In the genomic region with DNA sequence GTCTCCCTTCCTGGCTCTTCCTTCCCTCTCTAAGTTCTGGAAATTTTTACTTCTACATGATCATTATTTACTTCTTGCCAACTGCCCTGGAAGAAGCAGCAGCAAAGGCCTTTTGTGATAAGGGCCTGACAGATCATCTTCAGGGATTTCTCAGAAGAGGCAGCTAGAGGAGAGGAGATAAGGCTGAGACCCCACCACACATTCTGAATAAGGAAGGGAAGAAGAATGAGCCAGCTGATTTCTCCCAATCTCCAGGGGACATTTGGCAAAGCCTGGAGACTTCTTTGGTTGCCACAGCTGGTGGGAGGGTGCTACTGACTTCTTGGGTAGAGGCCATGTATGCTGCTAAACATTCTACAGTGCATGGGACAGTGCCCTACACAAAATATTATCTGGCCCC, we compare ENCODE assay signal across 1 cellular context.
TF ChIP-seq lines count a peak whose summit lies in the region.

No MANE protein-coding gene starts in this region.

TF ChIP-seq in K562, 482 proteins besides CTCF, POLR2A, EP300 and RAD21 (continued from another document and continues in another):
- TF ChIP-seq, protein P1, sequence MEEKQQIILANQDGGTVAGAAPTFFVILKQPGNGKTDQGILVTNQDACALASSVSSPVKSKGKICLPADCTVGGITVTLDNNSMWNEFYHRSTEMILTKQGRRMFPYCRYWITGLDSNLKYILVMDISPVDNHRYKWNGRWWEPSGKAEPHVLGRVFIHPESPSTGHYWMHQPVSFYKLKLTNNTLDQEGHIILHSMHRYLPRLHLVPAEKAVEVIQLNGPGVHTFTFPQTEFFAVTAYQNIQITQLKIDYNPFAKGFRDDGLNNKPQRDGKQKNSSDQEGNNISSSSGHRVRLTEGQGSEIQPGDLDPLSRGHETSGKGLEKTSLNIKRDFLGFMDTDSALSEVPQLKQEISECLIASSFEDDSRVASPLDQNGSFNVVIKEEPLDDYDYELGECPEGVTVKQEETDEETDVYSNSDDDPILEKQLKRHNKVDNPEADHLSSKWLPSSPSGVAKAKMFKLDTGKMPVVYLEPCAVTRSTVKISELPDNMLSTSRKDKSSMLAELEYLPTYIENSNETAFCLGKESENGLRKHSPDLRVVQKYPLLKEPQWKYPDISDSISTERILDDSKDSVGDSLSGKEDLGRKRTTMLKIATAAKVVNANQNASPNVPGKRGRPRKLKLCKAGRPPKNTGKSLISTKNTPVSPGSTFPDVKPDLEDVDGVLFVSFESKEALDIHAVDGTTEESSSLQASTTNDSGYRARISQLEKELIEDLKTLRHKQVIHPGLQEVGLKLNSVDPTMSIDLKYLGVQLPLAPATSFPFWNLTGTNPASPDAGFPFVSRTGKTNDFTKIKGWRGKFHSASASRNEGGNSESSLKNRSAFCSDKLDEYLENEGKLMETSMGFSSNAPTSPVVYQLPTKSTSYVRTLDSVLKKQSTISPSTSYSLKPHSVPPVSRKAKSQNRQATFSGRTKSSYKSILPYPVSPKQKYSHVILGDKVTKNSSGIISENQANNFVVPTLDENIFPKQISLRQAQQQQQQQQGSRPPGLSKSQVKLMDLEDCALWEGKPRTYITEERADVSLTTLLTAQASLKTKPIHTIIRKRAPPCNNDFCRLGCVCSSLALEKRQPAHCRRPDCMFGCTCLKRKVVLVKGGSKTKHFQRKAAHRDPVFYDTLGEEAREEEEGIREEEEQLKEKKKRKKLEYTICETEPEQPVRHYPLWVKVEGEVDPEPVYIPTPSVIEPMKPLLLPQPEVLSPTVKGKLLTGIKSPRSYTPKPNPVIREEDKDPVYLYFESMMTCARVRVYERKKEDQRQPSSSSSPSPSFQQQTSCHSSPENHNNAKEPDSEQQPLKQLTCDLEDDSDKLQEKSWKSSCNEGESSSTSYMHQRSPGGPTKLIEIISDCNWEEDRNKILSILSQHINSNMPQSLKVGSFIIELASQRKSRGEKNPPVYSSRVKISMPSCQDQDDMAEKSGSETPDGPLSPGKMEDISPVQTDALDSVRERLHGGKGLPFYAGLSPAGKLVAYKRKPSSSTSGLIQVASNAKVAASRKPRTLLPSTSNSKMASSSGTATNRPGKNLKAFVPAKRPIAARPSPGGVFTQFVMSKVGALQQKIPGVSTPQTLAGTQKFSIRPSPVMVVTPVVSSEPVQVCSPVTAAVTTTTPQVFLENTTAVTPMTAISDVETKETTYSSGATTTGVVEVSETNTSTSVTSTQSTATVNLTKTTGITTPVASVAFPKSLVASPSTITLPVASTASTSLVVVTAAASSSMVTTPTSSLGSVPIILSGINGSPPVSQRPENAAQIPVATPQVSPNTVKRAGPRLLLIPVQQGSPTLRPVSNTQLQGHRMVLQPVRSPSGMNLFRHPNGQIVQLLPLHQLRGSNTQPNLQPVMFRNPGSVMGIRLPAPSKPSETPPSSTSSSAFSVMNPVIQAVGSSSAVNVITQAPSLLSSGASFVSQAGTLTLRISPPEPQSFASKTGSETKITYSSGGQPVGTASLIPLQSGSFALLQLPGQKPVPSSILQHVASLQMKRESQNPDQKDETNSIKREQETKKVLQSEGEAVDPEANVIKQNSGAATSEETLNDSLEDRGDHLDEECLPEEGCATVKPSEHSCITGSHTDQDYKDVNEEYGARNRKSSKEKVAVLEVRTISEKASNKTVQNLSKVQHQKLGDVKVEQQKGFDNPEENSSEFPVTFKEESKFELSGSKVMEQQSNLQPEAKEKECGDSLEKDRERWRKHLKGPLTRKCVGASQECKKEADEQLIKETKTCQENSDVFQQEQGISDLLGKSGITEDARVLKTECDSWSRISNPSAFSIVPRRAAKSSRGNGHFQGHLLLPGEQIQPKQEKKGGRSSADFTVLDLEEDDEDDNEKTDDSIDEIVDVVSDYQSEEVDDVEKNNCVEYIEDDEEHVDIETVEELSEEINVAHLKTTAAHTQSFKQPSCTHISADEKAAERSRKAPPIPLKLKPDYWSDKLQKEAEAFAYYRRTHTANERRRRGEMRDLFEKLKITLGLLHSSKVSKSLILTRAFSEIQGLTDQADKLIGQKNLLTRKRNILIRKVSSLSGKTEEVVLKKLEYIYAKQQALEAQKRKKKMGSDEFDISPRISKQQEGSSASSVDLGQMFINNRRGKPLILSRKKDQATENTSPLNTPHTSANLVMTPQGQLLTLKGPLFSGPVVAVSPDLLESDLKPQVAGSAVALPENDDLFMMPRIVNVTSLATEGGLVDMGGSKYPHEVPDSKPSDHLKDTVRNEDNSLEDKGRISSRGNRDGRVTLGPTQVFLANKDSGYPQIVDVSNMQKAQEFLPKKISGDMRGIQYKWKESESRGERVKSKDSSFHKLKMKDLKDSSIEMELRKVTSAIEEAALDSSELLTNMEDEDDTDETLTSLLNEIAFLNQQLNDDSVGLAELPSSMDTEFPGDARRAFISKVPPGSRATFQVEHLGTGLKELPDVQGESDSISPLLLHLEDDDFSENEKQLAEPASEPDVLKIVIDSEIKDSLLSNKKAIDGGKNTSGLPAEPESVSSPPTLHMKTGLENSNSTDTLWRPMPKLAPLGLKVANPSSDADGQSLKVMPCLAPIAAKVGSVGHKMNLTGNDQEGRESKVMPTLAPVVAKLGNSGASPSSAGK (IDR thresholded peaks at IDR 0.05): no peak
- TF ChIP-seq SETDB1 (IDR thresholded peaks at IDR 0.05; ENCODE audit: low read length) (no peak), STAT5A (IDR thresholded peaks at IDR 0.05; ENCODE audit: borderline replicate concordance, low read length) (peak; percentile 95), TRIM28 (IDR thresholded peaks at IDR 0.05) (no peak), ZNF134 (CRISPR knock-in tag; conservative IDR thresholded peaks at IDR 0.05) (no peak), ELF1 (tag; IDR thresholded peaks at IDR 0.05) (no peak), JUN (IDR thresholded peaks at IDR 0.05; ENCODE audit: borderline replicate concordance, low read depth, low read length) (0 out of 2 replicates have a peak, but pooled peaks have one; percentile 25), JUN (CRISPR knock-in tag; IDR thresholded peaks at IDR 0.05; ENCODE audit: borderline replicate concordance) (no peak), TEAD2 (tag; IDR thresholded peaks at IDR 0.05) (no peak), TEAD1 (CRISPR knock-in tag; IDR thresholded peaks at IDR 0.05) (0 out of 4 replicates have a peak, but pooled peaks of 1 of the 2 experiments have one; percentile 37), MTF1 (CRISPR knock-in tag; IDR thresholded peaks at IDR 0.05; ENCODE audit: borderline replicate concordance) (no peak), CXXC5 (CRISPR knock-in tag; IDR thresholded peaks at IDR 0.05) (peak; percentile 35), PBX2 (CRISPR knock-in tag; IDR thresholded peaks at IDR 0.05; ENCODE audit: low read depth) (no peak), PBX2 (tag; conservative IDR thresholded peaks at IDR 0.05; ENCODE audit: low read depth) (peak; percentile 42), ATF4 (CRISPR knock-in tag; IDR thresholded peaks at IDR 0.05) (no peak), HDAC3 (IDR thresholded peaks at IDR 0.05; ENCODE audit: borderline replicate concordance, partially characterized antibody) (peak; percentile 50), KDM1A (IDR thresholded peaks at IDR 0.05) (peak; percentile 71 to 80), TARDBP (IDR thresholded peaks at IDR 0.05) (no peak), MAZ (CRISPR knock-in tag; conservative IDR thresholded peaks at IDR 0.05 in 1 of 2, IDR thresholded peaks at IDR 0.05 in 1 of 2) (0 out of 4 replicates have a peak, but pooled peaks of 1 of the 2 experiments have one; percentile 26), ASH1L (IDR thresholded peaks at IDR 0.05; ENCODE audit: borderline replicate concordance, low read depth, partially characterized antibody) (no peak), EWSR1 (IDR thresholded peaks at IDR 0.05; ENCODE audit: borderline replicate concordance, low read depth, partially characterized antibody) (no peak), GATAD2B (IDR thresholded peaks at IDR 0.05; ENCODE audit: borderline replicate concordance) (peak; percentile 70; the same call in 1 of the 2 replicates), ZFX (CRISPR knock-in tag; IDR thresholded peaks at IDR 0.05) (no peak), CEBPG (CRISPR knock-in tag; IDR thresholded peaks at IDR 0.05) (no peak), CEBPG (tag; conservative IDR thresholded peaks at IDR 0.05 in 1 of 2, IDR thresholded peaks at IDR 0.05 in 1 of 2) (no peak), DMBX1 (CRISPR knock-in tag; IDR thresholded peaks at IDR 0.05; ENCODE audit: borderline replicate concordance) (peak; percentile 36; the same call in 1 of the 2 replicates), CREM (IDR thresholded peaks at IDR 0.05; ENCODE audit: low read depth) (0 out of 2 replicates have a peak, but pooled peaks have one; percentile 5), ZNF12 (CRISPR knock-in tag; IDR thresholded peaks at IDR 0.05) (no peak), BACH1 (tag; IDR thresholded peaks at IDR 0.05) (no peak), CBFA2T3 (IDR thresholded peaks at IDR 0.05) (peak; percentile 94)
- TF ChIP-seq, protein P2, sequence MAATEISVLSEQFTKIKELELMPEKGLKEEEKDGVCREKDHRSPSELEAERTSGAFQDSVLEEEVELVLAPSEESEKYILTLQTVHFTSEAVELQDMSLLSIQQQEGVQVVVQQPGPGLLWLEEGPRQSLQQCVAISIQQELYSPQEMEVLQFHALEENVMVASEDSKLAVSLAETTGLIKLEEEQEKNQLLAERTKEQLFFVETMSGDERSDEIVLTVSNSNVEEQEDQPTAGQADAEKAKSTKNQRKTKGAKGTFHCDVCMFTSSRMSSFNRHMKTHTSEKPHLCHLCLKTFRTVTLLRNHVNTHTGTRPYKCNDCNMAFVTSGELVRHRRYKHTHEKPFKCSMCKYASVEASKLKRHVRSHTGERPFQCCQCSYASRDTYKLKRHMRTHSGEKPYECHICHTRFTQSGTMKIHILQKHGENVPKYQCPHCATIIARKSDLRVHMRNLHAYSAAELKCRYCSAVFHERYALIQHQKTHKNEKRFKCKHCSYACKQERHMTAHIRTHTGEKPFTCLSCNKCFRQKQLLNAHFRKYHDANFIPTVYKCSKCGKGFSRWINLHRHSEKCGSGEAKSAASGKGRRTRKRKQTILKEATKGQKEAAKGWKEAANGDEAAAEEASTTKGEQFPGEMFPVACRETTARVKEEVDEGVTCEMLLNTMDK (IDR thresholded peaks at IDR 0.05; ENCODE audit: borderline replicate concordance, insufficient read depth, low read depth, low read length, poor library complexity, severe bottlenecking): no peak
- TF ChIP-seq, protein P3, sequence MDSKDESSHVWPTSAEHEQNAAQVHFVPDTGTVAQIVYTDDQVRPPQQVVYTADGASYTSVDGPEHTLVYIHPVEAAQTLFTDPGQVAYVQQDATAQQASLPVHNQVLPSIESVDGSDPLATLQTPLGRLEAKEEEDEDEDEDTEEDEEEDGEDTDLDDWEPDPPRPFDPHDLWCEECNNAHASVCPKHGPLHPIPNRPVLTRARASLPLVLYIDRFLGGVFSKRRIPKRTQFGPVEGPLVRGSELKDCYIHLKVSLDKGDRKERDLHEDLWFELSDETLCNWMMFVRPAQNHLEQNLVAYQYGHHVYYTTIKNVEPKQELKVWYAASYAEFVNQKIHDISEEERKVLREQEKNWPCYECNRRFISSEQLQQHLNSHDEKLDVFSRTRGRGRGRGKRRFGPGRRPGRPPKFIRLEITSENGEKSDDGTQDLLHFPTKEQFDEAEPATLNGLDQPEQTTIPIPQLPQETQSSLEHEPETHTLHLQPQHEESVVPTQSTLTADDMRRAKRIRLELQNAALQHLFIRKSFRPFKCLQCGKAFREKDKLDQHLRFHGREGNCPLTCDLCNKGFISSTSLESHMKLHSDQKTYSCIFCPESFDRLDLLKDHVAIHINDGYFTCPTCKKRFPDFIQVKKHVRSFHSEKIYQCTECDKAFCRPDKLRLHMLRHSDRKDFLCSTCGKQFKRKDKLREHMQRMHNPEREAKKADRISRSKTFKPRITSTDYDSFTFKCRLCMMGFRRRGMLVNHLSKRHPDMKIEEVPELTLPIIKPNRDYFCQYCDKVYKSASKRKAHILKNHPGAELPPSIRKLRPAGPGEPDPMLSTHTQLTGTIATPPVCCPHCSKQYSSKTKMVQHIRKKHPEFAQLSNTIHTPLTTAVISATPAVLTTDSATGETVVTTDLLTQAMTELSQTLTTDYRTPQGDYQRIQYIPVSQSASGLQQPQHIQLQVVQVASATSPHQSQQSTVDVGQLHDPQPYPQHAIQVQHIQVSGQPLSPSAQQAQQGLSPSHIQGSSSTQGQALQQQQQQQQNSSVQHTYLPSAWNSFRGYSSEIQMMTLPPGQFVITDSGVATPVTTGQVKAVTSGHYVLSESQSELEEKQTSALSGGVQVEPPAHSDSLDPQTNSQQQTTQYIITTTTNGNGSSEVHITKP (IDR thresholded peaks at IDR 0.05; ENCODE audit: partially characterized antibody): peak; percentile 77
- TF ChIP-seq, protein P4, sequence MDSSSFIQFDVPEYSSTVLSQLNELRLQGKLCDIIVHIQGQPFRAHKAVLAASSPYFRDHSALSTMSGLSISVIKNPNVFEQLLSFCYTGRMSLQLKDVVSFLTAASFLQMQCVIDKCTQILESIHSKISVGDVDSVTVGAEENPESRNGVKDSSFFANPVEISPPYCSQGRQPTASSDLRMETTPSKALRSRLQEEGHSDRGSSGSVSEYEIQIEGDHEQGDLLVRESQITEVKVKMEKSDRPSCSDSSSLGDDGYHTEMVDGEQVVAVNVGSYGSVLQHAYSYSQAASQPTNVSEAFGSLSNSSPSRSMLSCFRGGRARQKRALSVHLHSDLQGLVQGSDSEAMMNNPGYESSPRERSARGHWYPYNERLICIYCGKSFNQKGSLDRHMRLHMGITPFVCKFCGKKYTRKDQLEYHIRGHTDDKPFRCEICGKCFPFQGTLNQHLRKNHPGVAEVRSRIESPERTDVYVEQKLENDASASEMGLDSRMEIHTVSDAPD (CRISPR knock-in tag; IDR thresholded peaks at IDR 0.05): no peak
